ENCODE assay signal across 1 cellular context in genomic region chr18:48013162-48013561, GRCh38.
TF ChIP-seq lines count a peak whose summit lies in the region.

No MANE protein-coding gene starts in this region.

TF ChIP-seq in GM23338, 12 proteins besides CTCF, POLR2A, EP300 and RAD21 (continued from another document):
- TF ChIP-seq ZNF462 (CRISPR knock-in tag; IDR thresholded peaks at IDR 0.05): no peak
- no peak for TF ChIP-seq ETS1 (IDR thresholded peaks at IDR 0.05)
- no peak for TF ChIP-seq ZNF114 (CRISPR knock-in tag; IDR thresholded peaks at IDR 0.05)
- no peak for TF ChIP-seq JUNB (IDR thresholded peaks at IDR 0.05; ENCODE audit: unreplicated experiment)
- no peak for TF ChIP-seq EZH2 (IDR thresholded peaks at IDR 0.05; ENCODE audit: low read depth, unreplicated experiment)
